In genomic region chr3:175486255-175486654, GRCh38 we compare ENCODE assay signal across 16 cellular contexts.
DNase-seq lines count a peak whose midpoint lies in the region; ATAC-seq and TF ChIP-seq lines count a peak whose summit lies in the region.
"Had no signal": no experiment of that assay in that cellular context is flagged by ENCODE, and none has a peak within 500 bp of the region (broad histone marks: within the 10 kb centered on the region; RNA-seq: fewer than 3 reads in every experiment).

No MANE protein-coding gene starts in this region.

- H3K27me3 ChIP-seq in body of pancreas: no peaks in the 10 kb centered on the region
- H3K27me3 ChIP-seq: neural progenitor cell had no signal

- DNase-seq in body of pancreas (no peak), KBM-7 (no peak), cerebellum (ENCODE audit: low spot score) (no peak), SIG-M5 treated with dmso at 0.1 percent for 504 hours (lab: John Stamatoyannopoulos, UW; ENCODE audit: unreplicated experiment) (no peak), NCI-H524 (lab: John Stamatoyannopoulos, UW) (no peak)
- DNase-seq: CD4-positive, alpha-beta T cell; effector CD4-positive, alpha-beta T cell; mammary epithelial cell; SK-N-SH; stimulated activated naive CD8-positive, alpha-beta T cell treated with anti-CD3 and anti-CD28 coated beads, Interleukin-15, Interleukin-2, amounts not matched to agents 100 U/mL and 50 U/mL, for 24 hours had no signal

- no peaks in the 10 kb centered on the region for H3K36me3 ChIP-seq in body of pancreas (replicated peaks in 1 of 2; ENCODE audit: insufficient read depth in 1 of 2, low read depth in 2 of 2)
- H3K36me3 ChIP-seq: neural progenitor cell had no signal

- H3K4me3 ChIP-seq in body of pancreas: no peak overlapping the region
- H3K4me3 ChIP-seq: neural progenitor cell had no signal

- TF ChIP-seq CTCF in body of pancreas (IDR thresholded peaks at IDR 0.05): no peak

- 64 to 71% methylated on average over 6 of the region's 6 CpGs for WGBS in body of pancreas, 2 donors

- intact Hi-C loops in body of pancreas (cut with DNase I): no loop called here

- ATAC-seq in GM18511 (IDR thresholded peaks at IDR 0.05; ENCODE audit: unreplicated experiment) (peak; percentile 64), GM21381 (IDR thresholded peaks at IDR 0.05; ENCODE audit: unreplicated experiment) (peak; percentile 42), HG03095 (IDR thresholded peaks at IDR 0.05; ENCODE audit: unreplicated experiment) (peak; percentile 38), body of pancreas (peak; percentile 15)
- ATAC-seq: HCT116; sciatic nerve; stimulated activated naive CD8-positive, alpha-beta T cell treated with anti-CD3 and anti-CD28 coated beads, Interleukin-15, Interleukin-2, amounts not matched to agents 100 U/mL and 50 U/mL, for 24 hours had no signal

- no peaks in the 10 kb centered on the region for H3K4me1 ChIP-seq in body of pancreas
- H3K4me1 ChIP-seq: neural progenitor cell had no signal

- no peak overlapping the region for H3K27ac ChIP-seq in body of pancreas
- H3K27ac ChIP-seq: neural progenitor cell had no signal

- TF ChIP-seq POLR2A in body of pancreas (IDR thresholded peaks at IDR 0.05): no peak

- H3K9me3 ChIP-seq in body of pancreas: no peaks in the 10 kb centered on the region
- H3K9me3 ChIP-seq: SK-N-SH had no signal

- in situ Hi-C loops in KBM-7 (cut with MboI; ENCODE audit: low pct_unique_long_range_greater_than_20kb, low sequenced_read_pairs): no loop called here
